19 cellular contexts compared by ENCODE assay signal in the genomic region with DNA sequence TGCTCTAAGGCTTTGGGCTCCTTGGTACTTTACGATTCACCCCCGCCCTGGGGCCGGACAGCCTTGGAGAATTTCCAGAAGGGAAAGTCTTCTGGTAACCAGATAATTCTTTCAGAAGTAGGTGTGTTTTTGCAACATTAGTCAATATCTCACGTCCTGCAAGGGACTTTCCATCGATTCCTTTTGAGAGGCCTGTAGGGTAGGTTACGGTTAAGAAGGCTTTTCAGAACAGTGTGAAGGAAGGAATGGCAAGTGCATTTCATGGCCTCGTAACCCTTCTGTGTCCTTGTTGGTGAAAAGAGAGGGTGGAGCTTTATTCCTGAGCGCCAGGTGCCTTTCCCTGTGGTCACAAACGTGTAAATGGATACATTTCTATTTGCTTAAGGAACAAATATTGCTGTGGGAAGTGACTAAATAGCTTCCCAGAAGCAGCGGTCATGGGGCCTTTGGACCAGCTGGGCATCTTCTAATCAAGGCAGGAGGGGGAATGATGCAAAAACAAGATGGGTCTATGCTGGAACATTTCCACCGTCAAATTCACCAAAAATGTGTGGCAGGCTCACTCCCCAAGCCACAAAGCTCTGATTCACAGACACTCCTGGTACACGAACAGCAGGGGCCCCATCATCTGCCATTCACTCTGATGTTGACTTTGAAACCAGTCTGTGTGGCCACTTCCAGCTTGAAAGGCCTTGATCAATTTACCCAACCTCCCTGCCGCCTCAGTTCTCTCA.
DNase-seq lines count a peak whose midpoint lies in the region; ATAC-seq and TF ChIP-seq lines count a peak whose summit lies in the region.
"Had no signal": no experiment of that assay in that cellular context is flagged by ENCODE, and none has a peak within 500 bp of the region (broad histone marks: within the 10 kb centered on the region; RNA-seq: fewer than 3 reads in every experiment).

No MANE protein-coding gene starts in this region.

- H3K27me3 Mint-ChIP-seq in activated CD4-positive, alpha-beta memory T cell treated with anti-CD3 and anti-CD28 coated beads for 36 hours, result peaks cover 18% of the 10 kb centered on the region

- H3K4me1 ChIP-seq in spleen, result peaks cover 0 to 27% (median 19%) of the 10 kb centered on the region in 6 donors

- H3K27me3 ChIP-seq in spleen (replicated peaks in 1 of 7), result peaks cover 0 to 30% (median 10%) of the 10 kb centered on the region in 7 donors

- H3K4me3 Mint-ChIP-seq in activated CD4-positive, alpha-beta memory T cell treated with anti-CD3 and anti-CD28 coated beads for 36 hours, result no peak overlapping the region
- H3K4me3 Mint-ChIP-seq: activated CD4-positive, alpha-beta T cell treated with anti-CD3 and anti-CD28 coated beads for 36 hours; activated naive CD8-positive, alpha-beta T cell treated with anti-CD3 and anti-CD28 coated beads, Interleukin-2, amount 50 U/mL, for 24 hours; activated T-cell treated with anti-CD3 and anti-CD28 coated beads, Interleukin-2, amount 50 U/mL, for 4 hours; stimulated activated naive CD8-positive, alpha-beta T cell treated with anti-CD3 and anti-CD28 coated beads, Interleukin-15, Interleukin-2, amounts not matched to agents 100 ng/mL and 50 ng/mL, for 24 hours had no signal

- ATAC-seq in HG02588 (IDR thresholded peaks at IDR 0.05; ENCODE audit: unreplicated experiment) (no peak), GM19397 (IDR thresholded peaks at IDR 0.05; ENCODE audit: unreplicated experiment) (no peak)
- ATAC-seq: activated CD4-positive, alpha-beta T cell treated with anti-CD3 and anti-CD28 coated beads for 36 hours; activated naive CD8-positive, alpha-beta T cell treated with anti-CD3 and anti-CD28 coated beads, Interleukin-2, amount 50 U/mL, for 24 hours; activated T-cell treated with anti-CD3 and anti-CD28 coated beads, Interleukin-2, amount 50 U/mL, for 4 hours had no signal

- H3K9me3 Mint-ChIP-seq in activated CD4-positive, alpha-beta memory T cell treated with anti-CD3 and anti-CD28 coated beads for 36 hours, result no peaks in the 10 kb centered on the region
- H3K9me3 Mint-ChIP-seq: activated naive CD8-positive, alpha-beta T cell treated with anti-CD3 and anti-CD28 coated beads, Interleukin-2, amount 50 U/mL, for 24 hours; activated T-cell treated with anti-CD3 and anti-CD28 coated beads, Interleukin-2, amount 50 U/mL, for 4 hours; stimulated activated naive CD8-positive, alpha-beta T cell treated with anti-CD3 and anti-CD28 coated beads, Interleukin-15, Interleukin-2, amounts not matched to agents 100 ng/mL and 50 ng/mL, for 24 hours had no signal

- no peak overlapping the region for H3K27ac ChIP-seq in epithelial cell of prostate
- H3K27ac ChIP-seq in spleen, result no peak overlapping the region
- H3K27ac ChIP-seq: RWPE1 had no signal

- no peaks in the 10 kb centered on the region for H3K9me3 ChIP-seq in spleen

- DNase-seq in DMS153 (lab: John Stamatoyannopoulos, UW) (peak; percentile 85), NCI-H146 treated with DMSO at 0.1 percent for 48 hours (lab: John Stamatoyannopoulos, UW; ENCODE audit: unreplicated experiment) (peak; percentile 90), NCI-H774 (lab: John Stamatoyannopoulos, UW) (peak; percentile 94), epithelial cell of prostate (ENCODE audit: low read depth, low spot score) (peak; percentile 6), spleen (no peak)
- DNase-seq in activated CD4-positive, alpha-beta memory T cell treated with anti-CD3 and anti-CD28 coated beads for 36 hours, result no peak
- DNase-seq: activated CD4-positive, alpha-beta T cell treated with anti-CD3 and anti-CD28 coated beads for 36 hours; activated naive CD8-positive, alpha-beta T cell treated with anti-CD3 and anti-CD28 coated beads, Interleukin-2, amount 50 U/mL, for 24 hours; activated T-cell treated with anti-CD3 and anti-CD28 coated beads, Interleukin-2, amount 50 U/mL, for 4 hours; HCEC 1CT; islet precursor cell; KG1; NCI-H2227 treated with DMSO at 0.1 percent for 48 hours; occipital lobe; T-helper 2 cell had no signal

- no peaks in the 10 kb centered on the region for H3K36me3 Mint-ChIP-seq in activated CD4-positive, alpha-beta memory T cell treated with anti-CD3 and anti-CD28 coated beads for 36 hours

- no peak for TF ChIP-seq CTCF in spleen (IDR thresholded peaks at IDR 0.05 in 8 of 11, conservative IDR thresholded peaks at IDR 0.05 in 3 of 11)

- intact Hi-C loops in activated CD4-positive, alpha-beta memory T cell treated with anti-CD3 and anti-CD28 coated beads for 36 hours (cut with micrococcal nuclease), result loop anchor here (5.0 kb wide), 2 partner anchors 88 to 593 kb away; no protein-coding TSS in a partner anchor
- intact Hi-C loops in spleen (cut with DNase I; ENCODE audit: low total_unique reads), result loop anchor here (10.0 kb wide), 1 partner anchor 221 kb away; no protein-coding TSS in a partner anchor

- peaks cover 13% of the 10 kb centered on the region for H3K4me1 Mint-ChIP-seq in activated CD4-positive, alpha-beta memory T cell treated with anti-CD3 and anti-CD28 coated beads for 36 hours (ENCODE audit: low read depth)

- CTCF ChIA-PET in activated CD4-positive, alpha-beta memory T cell treated with anti-CD3 and anti-CD28 coated beads for 36 hours (lab: Charles Lee), result interaction anchor here (0.8 kb wide), 1 partner anchor 360 kb away, joined by 4 read pairs; no protein-coding TSS in a partner anchor

- H3K4me3 ChIP-seq in spleen, result no peak overlapping the region

- no peak overlapping the region for H3K27ac Mint-ChIP-seq in activated CD4-positive, alpha-beta memory T cell treated with anti-CD3 and anti-CD28 coated beads for 36 hours
- H3K27ac Mint-ChIP-seq: activated CD4-positive, alpha-beta T cell treated with anti-CD3 and anti-CD28 coated beads for 36 hours; activated naive CD8-positive, alpha-beta T cell treated with anti-CD3 and anti-CD28 coated beads, Interleukin-2, amount 50 U/mL, for 24 hours; stimulated activated naive CD8-positive, alpha-beta T cell treated with anti-CD3 and anti-CD28 coated beads, Interleukin-15, Interleukin-2, amounts not matched to agents 100 ng/mL and 50 ng/mL, for 24 hours had no signal

- no peaks in the 10 kb centered on the region for H3K36me3 ChIP-seq in spleen

- POLR2A ChIA-PET in activated CD4-positive, alpha-beta memory T cell treated with anti-CD3 and anti-CD28 coated beads for 36 hours (lab: Charles Lee), result interaction anchor here (0.8 kb wide), 1 partner anchor 90 kb away, joined by 3 read pairs; no protein-coding TSS in a partner anchor

- TF ChIP-seq POLR2A in spleen (IDR thresholded peaks at IDR 0.05), result no peak

- 76 to 90% (median 80%) methylated on average over 13 of the region's 13 CpGs for WGBS in spleen, 5 donors

Comparison
In these comparisons a context has a peak if more than half of its experiments do, and no peak if none do; other contexts are left out.
1. DNase-seq: peak in DMS153 (single experiment), NCI-H146 treated with DMSO at 0.1 percent for 48 hours (single experiment), NCI-H774 (single experiment) and epithelial cell of prostate (single experiment); none in activated CD4-positive, alpha-beta memory T cell treated with anti-CD3 and anti-CD28 coated beads for 36 hours (single experiment) and spleen (single experiment).